In the genomic region with DNA sequence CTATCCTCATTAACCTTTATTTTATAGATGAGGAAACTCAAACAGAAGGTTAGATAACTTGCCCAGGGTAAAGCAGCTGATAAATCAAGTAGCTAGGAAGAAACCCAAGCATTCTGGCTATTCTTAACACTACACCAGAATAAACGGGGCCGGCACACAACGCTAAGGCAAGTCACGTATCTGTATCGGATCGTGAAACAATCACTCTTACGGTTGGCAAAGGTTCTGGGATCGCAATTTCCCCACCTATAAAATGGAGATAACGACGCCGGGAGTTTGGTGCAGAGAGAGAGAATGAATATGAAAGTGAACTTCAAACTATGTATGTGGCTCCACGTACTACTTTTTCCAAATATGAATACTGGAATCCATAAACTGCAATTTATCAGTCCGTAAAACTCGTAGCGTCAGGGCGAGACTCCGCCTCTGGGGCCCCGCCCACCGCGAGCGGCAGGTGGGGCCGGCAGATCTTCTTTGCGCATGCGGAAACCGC, we compare ENCODE assay signal across 8 cellular contexts. TPM values are rescaled to one million over a fixed set of nuclear protein-coding genes. Genes with fewer than 3 reads are reported as not detected.
DNase-seq lines count a peak whose midpoint lies in the region; ATAC-seq, FAIRE-seq and TF ChIP-seq lines count a peak whose summit lies in the region.

No MANE protein-coding gene starts in this region.

- H3K9me2 ChIP-seq in HCT116 (ENCODE audit: insufficient read depth), result no peaks in the 10 kb centered on the region

- peak overlapping the region; percentile 91 for H2AFZ ChIP-seq in HCT116 (ENCODE audit: low read depth, low read length, poor library complexity, severe bottlenecking)

- H3K4me1 ChIP-seq in HCT116 (ENCODE audit: control insufficient read depth in 1 of 2, insufficient read depth in 2 of 2, low read length in 2 of 2) (peaks cover 9 to 29% of the 10 kb centered on the region in 2 experiments; a peak in 3 of 4 replicates), iPS-20b (ENCODE audit: insufficient read depth, low read length) (peaks cover 11% of the 10 kb centered on the region), small intestine (ENCODE audit: control insufficient read depth in 2 of 2, insufficient read depth in 1 of 2, low read depth in 1 of 2, low read length in 1 of 2) (no peaks in the 10 kb centered on the region)

- peak overlapping the region; percentile 89 to 95 for H3K4me3 ChIP-seq in HCT116 (replicated peaks in 1 of 2; ENCODE audit: low read depth in 1 of 2, low read length in 2 of 2)
- peak overlapping the region; percentile 80 for H3K4me3 ChIP-seq in MG63
- H3K4me3 ChIP-seq in iPS-20b (ENCODE audit: low read length), result peak overlapping the region; percentile 86
- H3K4me3 ChIP-seq in small intestine (ENCODE audit: low read depth in 1 of 2, low read length in 2 of 2), result peak overlapping the region; percentile 91 to 97

- H3K27me3 ChIP-seq in HCT116 (ENCODE audit: insufficient read depth, low read length) (no peaks in the 10 kb centered on the region), MG63 (peaks cover 6% of the 10 kb centered on the region; the same call in 1 of the 2 replicates), iPS-20b (ENCODE audit: insufficient read depth, low read length) (peaks cover 26% of the 10 kb centered on the region), small intestine (ENCODE audit: control insufficient read depth in 2 of 2, insufficient read depth in 2 of 2, low read length in 2 of 2) (no peaks in the 10 kb centered on the region)

- BruUV-seq in HCT116 (replicated peaks; lab: Mats Ljungman, UMichigan), result no TSS peak

- WGBS in small intestine, 3 donors, result 0 to 1% (median 0%) methylated on average over 25 of the region's 25 CpGs

- H3K9me3 Mint-ChIP-seq in T-helper 1 cell treated with Interleukin-12 subunit alpha and Interleukin-12 subunit beta and Interleukin-4 antibody, amounts not matched to agents 30 μg/mL and 1 μg/mL, for 36 hours, result no peaks in the 10 kb centered on the region

- TF ChIP-seq RAD21 in HCT116 (IDR thresholded peaks at IDR 0.05; ENCODE audit: low read depth), result no peak

- H3K4me1 Mint-ChIP-seq in T-helper 1 cell treated with Interleukin-12 subunit alpha and Interleukin-12 subunit beta and Interleukin-4 antibody, amounts not matched to agents 30 μg/mL and 1 μg/mL, for 36 hours (ENCODE audit: low read depth), result peaks cover 31% of the 10 kb centered on the region

- CTCF ChIA-PET in HCT116 (lab: Charles Lee), result no interaction called here

- TF ChIP-seq POLR2A in HCT116 (IDR thresholded peaks at IDR 0.05; ENCODE audit: borderline replicate concordance, extremely low read depth, insufficient read depth, insufficient read length), result no peak

- no peak for FAIRE-seq in small intestine (lab: Jason Lieb, UNC)

- RAD21 ChIA-PET in HCT116 (lab: Charles Lee; ENCODE audit: low non-redundant PET in 1 of 2, low total read pairs in 2 of 2, uncharacterized antibody in 2 of 2, unreplicated experiment in 2 of 2), result no interaction called here

- H3K27me3 Mint-ChIP-seq in T-helper 1 cell treated with Interleukin-12 subunit alpha and Interleukin-12 subunit beta and Interleukin-4 antibody, amounts not matched to agents 30 μg/mL and 1 μg/mL, for 36 hours (ENCODE audit: low read depth), result peaks cover 7% of the 10 kb centered on the region

- peak; percentile 84 for ATAC-seq in HCT116

- TF ChIP-seq CTCF in HCT116 (IDR thresholded peaks at IDR 0.05 in 2 of 3, conservative IDR thresholded peaks at IDR 0.05 in 1 of 3; ENCODE audit: borderline replicate concordance in 1 of 3, insufficient read depth in 1 of 3, low read depth in 2 of 3, low read length in 2 of 3), result no peak

- H3K4me3 Mint-ChIP-seq in T-helper 1 cell treated with Interleukin-12 subunit alpha and Interleukin-12 subunit beta and Interleukin-4 antibody, amounts not matched to agents 30 μg/mL and 1 μg/mL, for 36 hours, result peak overlapping the region; percentile 94

- H3K9me3 ChIP-seq in HCT116 (ENCODE audit: control insufficient read depth in 1 of 2, insufficient read depth in 1 of 2, low read depth in 1 of 2, low read length in 2 of 2) (no peaks in the 10 kb centered on the region), MG63 (no peaks in the 10 kb centered on the region), iPS-20b (ENCODE audit: insufficient read depth, low read depth, low read length) (no peaks in the 10 kb centered on the region), small intestine (ENCODE audit: control insufficient read depth, low read depth) (no peaks in the 10 kb centered on the region)

- H3K36me3 ChIP-seq in HCT116 (ENCODE audit: control insufficient read depth in 1 of 2, insufficient read depth in 2 of 2, low read length in 2 of 2) (0 out of 4 replicates have a peak, but pooled peaks cover 0 to 2% of the 10 kb centered on the region in 2 experiments), MG63 (peaks cover 15% of the 10 kb centered on the region), iPS-20b (ENCODE audit: insufficient read depth, low read depth, low read length) (peaks cover 24% of the 10 kb centered on the region), small intestine (ENCODE audit: control insufficient read depth in 2 of 2, insufficient read depth in 2 of 2, low read length in 2 of 2) (no peaks in the 10 kb centered on the region)

- peak overlapping the region; percentile 82 for H3K4me2 ChIP-seq in HCT116 (ENCODE audit: low read length)

- DNase-seq in GM04504 (ENCODE audit: low read depth) (peak; percentile 64), HCT116 (ENCODE audit: low read depth, low spot score) (no peak), MG63 (peak; percentile 90), astrocyte of the hippocampus (ENCODE audit: low read depth, low spot score) (peak; percentile 95), small intestine (peak; percentile 93), retina (no peak)

- H4K20me1 ChIP-seq in HCT116 (ENCODE audit: insufficient read depth), result no peaks in the 10 kb centered on the region

- H3K36me3 Mint-ChIP-seq in T-helper 1 cell treated with Interleukin-12 subunit alpha and Interleukin-12 subunit beta and Interleukin-4 antibody, amounts not matched to agents 30 μg/mL and 1 μg/mL, for 36 hours (ENCODE audit: low read depth), result peaks cover 11% of the 10 kb centered on the region

- H3K27ac ChIP-seq in HCT116 (ENCODE audit: low read depth, low read length) (peak overlapping the region; percentile 71), iPS-20b (ENCODE audit: low read length) (peak overlapping the region; percentile 96), small intestine (ENCODE audit: low read depth in 1 of 2, low read length in 1 of 2) (peak overlapping the region; percentile 96 to 99)

- H3K9ac ChIP-seq in HCT116 (ENCODE audit: low read length) (peak overlapping the region; percentile 88), iPS-20b (ENCODE audit: low read depth, low read length) (peak overlapping the region; percentile 99)

- POLR2A ChIA-PET in HCT116 (lab: Charles Lee), result interaction anchor here (0.8 to 2.6 kb wide), 2 partner anchors 12 kb away, joined by 3 to 17 read pairs; partner anchors contain the start of gene DBR1

- peaks cover 47% of the 10 kb centered on the region for H3K79me2 ChIP-seq in HCT116 (ENCODE audit: insufficient read depth, low read length)

- peak overlapping the region; percentile 95 for H3K27ac Mint-ChIP-seq in T-helper 1 cell treated with Interleukin-12 subunit alpha and Interleukin-12 subunit beta and Interleukin-4 antibody, amounts not matched to agents 30 μg/mL and 1 μg/mL, for 36 hours

- intact Hi-C loops in HCT116 (cut with micrococcal nuclease), result loop anchor here (5.0 to 10.0 kb wide), 3 partner anchors 160 to 730 kb away; partner anchors contain the start of gene MRAS

TF ChIP-seq in HCT116, 20 proteins besides CTCF, POLR2A, EP300 and RAD21:
- TF ChIP-seq EGR1 (IDR thresholded peaks at IDR 0.05; ENCODE audit: low read depth) (peak; percentile 25; the same call in 1 of the 2 replicates), POLR2AphosphoS5 (IDR thresholded peaks at IDR 0.05; ENCODE audit: low read depth, low read length) (peak; percentile 73; the same call in 1 of the 2 replicates), CBX3 (IDR thresholded peaks at IDR 0.05; ENCODE audit: low read depth) (no peak), YY1 (IDR thresholded peaks at IDR 0.05; ENCODE audit: extremely low read depth, insufficient replicate concordance, low read depth, low read length) (no peak)
- TF ChIP-seq, protein P1, sequence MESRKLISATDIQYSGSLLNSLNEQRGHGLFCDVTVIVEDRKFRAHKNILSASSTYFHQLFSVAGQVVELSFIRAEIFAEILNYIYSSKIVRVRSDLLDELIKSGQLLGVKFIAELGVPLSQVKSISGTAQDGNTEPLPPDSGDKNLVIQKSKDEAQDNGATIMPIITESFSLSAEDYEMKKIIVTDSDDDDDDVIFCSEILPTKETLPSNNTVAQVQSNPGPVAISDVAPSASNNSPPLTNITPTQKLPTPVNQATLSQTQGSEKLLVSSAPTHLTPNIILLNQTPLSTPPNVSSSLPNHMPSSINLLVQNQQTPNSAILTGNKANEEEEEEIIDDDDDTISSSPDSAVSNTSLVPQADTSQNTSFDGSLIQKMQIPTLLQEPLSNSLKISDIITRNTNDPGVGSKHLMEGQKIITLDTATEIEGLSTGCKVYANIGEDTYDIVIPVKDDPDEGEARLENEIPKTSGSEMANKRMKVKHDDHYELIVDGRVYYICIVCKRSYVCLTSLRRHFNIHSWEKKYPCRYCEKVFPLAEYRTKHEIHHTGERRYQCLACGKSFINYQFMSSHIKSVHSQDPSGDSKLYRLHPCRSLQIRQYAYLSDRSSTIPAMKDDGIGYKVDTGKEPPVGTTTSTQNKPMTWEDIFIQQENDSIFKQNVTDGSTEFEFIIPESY (IDR thresholded peaks at IDR 0.05; ENCODE audit: extremely low read depth, insufficient replicate concordance, low read length), result no peak

RNA-seq across cellular contexts. Expression of gene ARMC8, which starts 0.3 kb away (rescaled TPM):
- total RNA-seq in HCT116 (2021; ENCODE audit: unreplicated experiment), result 36.2 TPM
- polyA plus RNA-seq in HCT116 (2012), result 19.0 and 22.5 TPM in 2 replicates
- 30.2 and 38.5 TPM in 2 replicates for total RNA-seq in MG63 (2014; rRNA removed; shearing (Covaris generic); ENCODE audit: low replicate concordance)
- 10 to 100 TPM in 2 of 3 donors, 1 to 10 TPM in 1; 9.5 to 12.5 (median 11.2) TPM for polyA plus RNA-seq in small intestine

RNA-seq across cellular contexts. Expression of gene DBR1, which starts 12.1 kb away (rescaled TPM):
- 21.6 TPM for total RNA-seq in HCT116 (2021; ENCODE audit: unreplicated experiment)
- polyA plus RNA-seq in HCT116 (2012), result 6.6 and 9.5 TPM in 2 replicates
- total RNA-seq in MG63 (2014; rRNA removed; shearing (Covaris generic); ENCODE audit: low replicate concordance), result 19.2 and 29.5 TPM in 2 replicates
- polyA plus RNA-seq in small intestine, result 1 to 10 TPM; 4.9 to 8.4 (median 6.5) TPM

RNA-seq across cellular contexts. Expression of gene A4GNT, which starts 54.7 kb away (rescaled TPM):
- total RNA-seq in HCT116 (2021; ENCODE audit: unreplicated experiment), result not detected
- polyA plus RNA-seq in HCT116 (2012), result 0.09 TPM in 1 of 2 replicates, not detected in the other
- total RNA-seq in MG63 (2014; rRNA removed; shearing (Covaris generic); ENCODE audit: low replicate concordance), result not detected in 2 replicates
- polyA plus RNA-seq in small intestine, result not detected

Comparison
In these comparisons a context has a peak if more than half of its experiments do, and no peak if none do; other contexts are left out.
1. DNase-seq: peak in GM04504 (single experiment), MG63 (single experiment), astrocyte of the hippocampus (single experiment) and small intestine (single experiment); none in HCT116 (single experiment) and retina (single experiment).
2. Peak in every context shown above with its lines, with median percentiles within 50 percentile points of each other: H3K27ac ChIP-seq and H3K4me3 ChIP-seq.